12 cellular contexts compared by ENCODE assay signal in the genomic region with DNA sequence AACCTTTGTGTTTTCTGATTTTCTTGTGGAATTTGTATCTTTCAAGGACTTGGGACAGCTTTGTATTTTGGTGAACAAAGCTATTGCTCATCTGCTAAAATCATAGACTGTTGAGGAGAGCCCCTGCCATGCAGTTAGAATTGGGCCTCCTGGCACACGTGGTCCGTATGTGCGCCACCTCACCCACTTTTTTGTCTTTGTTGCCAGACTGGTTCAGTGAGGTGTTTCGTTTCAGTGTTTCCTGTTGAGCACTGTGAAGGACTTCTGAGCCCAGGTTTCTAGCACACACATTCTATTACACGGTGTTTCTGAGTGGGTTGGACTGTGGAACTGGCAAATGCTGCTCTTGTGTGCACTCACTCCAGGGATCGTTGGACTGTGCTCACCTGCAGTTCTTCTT. TPM values are rescaled to one million over a fixed set of nuclear protein-coding genes. Genes with fewer than 3 reads are reported as not detected.
DNase-seq lines count a peak whose midpoint lies in the region; ATAC-seq, FAIRE-seq and TF ChIP-seq lines count a peak whose summit lies in the region.
"Had no signal": no experiment of that assay in that cellular context is flagged by ENCODE, and none has a peak within 500 bp of the region (broad histone marks: within the 10 kb centered on the region; RNA-seq: fewer than 3 reads in every experiment).

No MANE protein-coding gene starts in this region.

- no peak for TF ChIP-seq CTCF in pancreas (IDR thresholded peaks at IDR 0.05)

- no peaks in the 10 kb centered on the region for H3K9me3 ChIP-seq in pancreas

- H3K27ac ChIP-seq in epithelial cell of prostate (peak overlapping the region; percentile 66), pancreas (peak overlapping the region in 2 of 4 donors; percentile 54 to 68), mesendoderm (ENCODE audit: low read depth, low read length) (no peak overlapping the region)

- peaks cover 16 to 27% (median 19%) of the 10 kb centered on the region in 3 donors for H3K4me1 ChIP-seq in pancreas
- no peaks in the 10 kb centered on the region for H3K4me1 ChIP-seq in mesendoderm (ENCODE audit: control insufficient read depth, low read depth, low read length)

- H2BK15ac ChIP-seq in mesendoderm (replicated peaks; ENCODE audit: low read depth), result no peak overlapping the region

- H3K79me1 ChIP-seq in mesendoderm (ENCODE audit: low read length), result peaks cover 15% of the 10 kb centered on the region

- 19% methylated on average over 6 of the region's 6 CpGs for WGBS in pancreas, 2 donors
- no CpG with 5 or more reads among the region's 6 CpGs for WGBS in mesendoderm (ENCODE audit: extremely low coverage, insufficient coverage, low lambda C conversion rate)

- H3K56ac ChIP-seq in mesendoderm (ENCODE audit: low read length), result no peak overlapping the region

- peak; percentile 58 for DNase-seq in DMS153 (lab: John Stamatoyannopoulos, UW)
- DNase-seq in NCI-H510A (lab: John Stamatoyannopoulos, UW), result peak; percentile 43
- peak; percentile 56 for DNase-seq in epithelial cell of prostate (ENCODE audit: low read depth, low spot score)
- DNase-seq in pancreas, result peak in 2 of 6 donors; percentile 36 to 48
- no peak for DNase-seq in mesendoderm
- DNase-seq in central memory CD4-positive, alpha-beta T cell, result no peak
- no peak for DNase-seq in activated T-cell treated with anti-CD3 and anti-CD28 coated beads, Interleukin-2, amount 50 U/mL, for 1 hour
- DNase-seq in activated gamma-delta T cell treated with Interleukin-2 at 50 U/mL for 16 hours, result no peak
- DNase-seq: natural killer cell, RPMI8226 had no signal

- H2BK120ac ChIP-seq in mesendoderm (ENCODE audit: low read depth, low read length), result no peak overlapping the region

- no peak for FAIRE-seq in pancreas (lab: Jason Lieb, UNC)
- FAIRE-seq: G401.6 had no signal

- ATAC-seq in pancreas, result peak; percentile 81 to 87 (median 84)
- ATAC-seq: natural killer cell had no signal

- H3K18ac ChIP-seq in mesendoderm (ENCODE audit: low read length), result no peak overlapping the region

- no peak overlapping the region for H3K4ac ChIP-seq in mesendoderm (ENCODE audit: low read depth, low read length)

- H3K23ac ChIP-seq in mesendoderm (ENCODE audit: low read length), result no peak overlapping the region

- H3K4me3 ChIP-seq in pancreas, result no peak overlapping the region
- H3K4me3 ChIP-seq in mesendoderm (ENCODE audit: low read length), result no peak overlapping the region

- H2AK5ac ChIP-seq in mesendoderm (ENCODE audit: low read length), result no peak overlapping the region

- H3K27me3 ChIP-seq in pancreas (no peaks in the 10 kb centered on the region), mesendoderm (ENCODE audit: insufficient read depth, low read length, poor library complexity) (no peaks in the 10 kb centered on the region)

- no peak overlapping the region for H3K4me2 ChIP-seq in mesendoderm (ENCODE audit: low read length)

- peaks cover 3% of the 10 kb centered on the region for H3K79me2 ChIP-seq in mesendoderm (ENCODE audit: control insufficient read depth, insufficient read depth, low read length)

- intact Hi-C loops in pancreas (cut with DNase I), result loop anchor here in 2 of 3 donors (5.0 to 10.0 kb wide), 2 partner anchors 32 to 70 kb away; a partner anchor contains a TSS

- H4K5ac ChIP-seq in mesendoderm (ENCODE audit: low read length), result no peak overlapping the region

- H4K8ac ChIP-seq in mesendoderm (ENCODE audit: low read depth, low read length), result no peak overlapping the region

- no peak overlapping the region for H2BK5ac ChIP-seq in mesendoderm (ENCODE audit: low read length)

- H3K9ac ChIP-seq in mesendoderm (ENCODE audit: low read length), result no peak overlapping the region

- no peaks in the 10 kb centered on the region for H3K36me3 ChIP-seq in pancreas
- H3K36me3 ChIP-seq in mesendoderm (ENCODE audit: control insufficient read depth, insufficient read depth, low read length), result no peaks in the 10 kb centered on the region

RNA-seq across cellular contexts. Expression of a gene that starts 37.6 kb away (rescaled TPM):
- total RNA-seq in pancreas, result not detected
- not detected for polyA plus RNA-seq in pancreas
- polyA plus RNA-seq in mesendoderm (2013, experiment 1 of 2), result not detected
- not detected for polyA plus RNA-seq in mesendoderm (2013, experiment 2 of 2)
- total RNA-seq: LHCN-M2, natural killer cell had no signal

Comparison
In these comparisons a context has a peak if more than half of its experiments do, and no peak if none do; other contexts are left out.
1. DNase-seq: peak in DMS153 (single experiment), NCI-H510A (single experiment) and epithelial cell of prostate (single experiment); none in mesendoderm (single experiment), central memory CD4-positive, alpha-beta T cell (single experiment), activated T-cell treated with anti-CD3 and anti-CD28 coated beads, Interleukin-2, amount 50 U/mL, for 1 hour (single experiment) and activated gamma-delta T cell treated with Interleukin-2 at 50 U/mL for 16 hours (single experiment).